In genomic region chr12:54397157-54397556, GRCh38 we compare ENCODE assay signal across 25 cellular contexts. TPM values are rescaled to one million over a fixed set of nuclear protein-coding genes. Genes with fewer than 3 reads are reported as not detected.
DNase-seq lines count a peak whose midpoint lies in the region; ATAC-seq and TF ChIP-seq lines count a peak whose summit lies in the region.
"Had no signal": no experiment of that assay in that cellular context is flagged by ENCODE, and none has a peak within 500 bp of the region (broad histone marks: within the 10 kb centered on the region; RNA-seq: fewer than 3 reads in every experiment).

No MANE protein-coding gene starts in this region.

- no peak for TF ChIP-seq CTCF in osteoblast (IDR thresholded peaks at IDR 0.05; ENCODE audit: extremely low read depth, low read depth, low read length)

- peak overlapping the region; percentile 43 for H3K27ac Mint-ChIP-seq in activated CD4-positive, alpha-beta T cell treated with anti-CD3 and anti-CD28 coated beads, Interleukin-2, amount 10 ng/mL, durations not matched to agents 24 days and 14 days
- H3K27ac Mint-ChIP-seq in CD4-positive, CD25-positive, alpha-beta regulatory T cell = peak overlapping the region in 2 of 3 donors; percentile 56 to 69
- H3K27ac Mint-ChIP-seq in dendritic cell treated with granulocyte-macrophage colony-stimulating factor and Interleukin-4, amounts not matched to agents 40 ng/mL and 50 ng/mL, for 4 days = peak overlapping the region; percentile 77

- H3K27me3 ChIP-seq in CD4-positive, CD25-positive, alpha-beta regulatory T cell (ENCODE audit: control insufficient read depth, insufficient read depth, low read length) = no peaks in the 10 kb centered on the region
- H3K27me3 ChIP-seq in osteoblast (ENCODE audit: insufficient read depth, low read length) = no peaks in the 10 kb centered on the region
- H3K27me3 ChIP-seq: BLaER1 had no signal

- no peak overlapping the region for H3K4me3 ChIP-seq in CD4-positive, CD25-positive, alpha-beta regulatory T cell (ENCODE audit: low read depth, low read length)
- H3K4me3 ChIP-seq in osteoblast (ENCODE audit: insufficient read depth, low read length) = no peak overlapping the region
- H3K4me3 ChIP-seq: BLaER1 had no signal

- H4K20me1 ChIP-seq in osteoblast (ENCODE audit: insufficient read depth, low read length) = peaks cover 57% of the 10 kb centered on the region

- no peak overlapping the region for H3K4me3 Mint-ChIP-seq in activated CD4-positive, alpha-beta T cell treated with anti-CD3 and anti-CD28 coated beads, Interleukin-2, amount 10 ng/mL, durations not matched to agents 24 days and 14 days
- no peak overlapping the region for H3K4me3 Mint-ChIP-seq in CD4-positive, CD25-positive, alpha-beta regulatory T cell
- H3K4me3 Mint-ChIP-seq in dendritic cell treated with granulocyte-macrophage colony-stimulating factor and Interleukin-4, amounts not matched to agents 40 ng/mL and 50 ng/mL, for 4 days = no peak overlapping the region
- H3K4me3 Mint-ChIP-seq: CD4-positive, alpha-beta memory T cell had no signal

- peaks cover 18% of the 10 kb centered on the region for H3K4me1 Mint-ChIP-seq in activated CD4-positive, alpha-beta T cell treated with anti-CD3 and anti-CD28 coated beads, Interleukin-2, amount 10 ng/mL, durations not matched to agents 24 days and 14 days
- H3K4me1 Mint-ChIP-seq in CD4-positive, CD25-positive, alpha-beta regulatory T cell = peaks cover 0 to 25% (median 11%) of the 10 kb centered on the region in 4 donors
- H3K4me1 Mint-ChIP-seq in dendritic cell treated with granulocyte-macrophage colony-stimulating factor and Interleukin-4, amounts not matched to agents 40 ng/mL and 50 ng/mL, for 4 days (ENCODE audit: low read depth) = peaks cover 71% of the 10 kb centered on the region

- DNase-seq in activated CD4-positive, alpha-beta T cell treated with anti-CD3 and anti-CD28 coated beads, Interleukin-2, amount 10 ng/mL, durations not matched to agents 24 days and 14 days = no peak
- no peak for DNase-seq in activated CD4-positive, alpha-beta T cell treated with anti-CD3 and anti-CD28 coated beads, Interleukin-2, amount 50 U/mL, for 48 hours
- no peak for DNase-seq in CD4-positive, CD25-positive, alpha-beta regulatory T cell
- DNase-seq in osteoblast (ENCODE audit: insufficient read length, low spot score, missing footprints) (peak; percentile 11), NAMALWA (ENCODE audit: low spot score) (no peak), mucosa of gallbladder (ENCODE audit: low spot score) (no peak)
- no peak for DNase-seq in activated CD4-positive, CD25-positive, alpha-beta regulatory T cell treated with anti-CD3 and anti-CD28 coated beads, Interleukin-2, amount 50 U/mL, for 72 hours
- DNase-seq: ACHN, Caco-2, DMS 273 treated with DMSO at 0.1 percent for 48 hours, DMS79 treated with DMSO at 0.1 percent for 48 hours, Kasumi-1, NCI-H1417, NCI-H1694 treated with DMSO at 0.1 percent for 48 hours, NCI-H446, NCI-H526, OCI-M1 had no signal

- H3K4me1 ChIP-seq in CD4-positive, CD25-positive, alpha-beta regulatory T cell (ENCODE audit: control insufficient read depth, insufficient read depth, low read length, poor library complexity, severe bottlenecking) = no peaks in the 10 kb centered on the region
- no peaks in the 10 kb centered on the region for H3K4me1 ChIP-seq in osteoblast (ENCODE audit: insufficient read depth, low read length)
- H3K4me1 ChIP-seq: Caco-2 had no signal

- H3K9me3 ChIP-seq in CD4-positive, CD25-positive, alpha-beta regulatory T cell (ENCODE audit: control insufficient read depth in 2 of 2, low read length in 2 of 2) = no peaks in the 10 kb centered on the region
- no peaks in the 10 kb centered on the region for H3K9me3 ChIP-seq in osteoblast (ENCODE audit: low read depth, low read length)
- H3K9me3 ChIP-seq: BLaER1, Caco-2 had no signal

- H2AFZ ChIP-seq in osteoblast (ENCODE audit: low read length) = no peak overlapping the region

- no peak for ATAC-seq in CD4-positive, CD25-positive, alpha-beta regulatory T cell (ENCODE audit: low read depth in 2 of 2)
- ATAC-seq: HCT116, Right ventricle myocardium inferior had no signal

- intact Hi-C loops in activated CD4-positive, alpha-beta T cell treated with anti-CD3 and anti-CD28 coated beads, Interleukin-2, amount 10 ng/mL, durations not matched to agents 24 days and 14 days (cut with micrococcal nuclease) = no loop called here
- intact Hi-C loops in dendritic cell treated with granulocyte-macrophage colony-stimulating factor and Interleukin-4, amounts not matched to agents 40 ng/mL and 50 ng/mL, for 4 days (cut with micrococcal nuclease) = loop anchor here (10.0 kb wide), 1 partner anchor 98 kb away; the partner anchor contains the start of gene NCKAP1L

- H3K9me3 Mint-ChIP-seq in activated CD4-positive, alpha-beta T cell treated with anti-CD3 and anti-CD28 coated beads, Interleukin-2, amount 10 ng/mL, durations not matched to agents 24 days and 14 days = no peaks in the 10 kb centered on the region
- H3K9me3 Mint-ChIP-seq in CD4-positive, CD25-positive, alpha-beta regulatory T cell = no peaks in the 10 kb centered on the region
- H3K9me3 Mint-ChIP-seq in dendritic cell treated with granulocyte-macrophage colony-stimulating factor and Interleukin-4, amounts not matched to agents 40 ng/mL and 50 ng/mL, for 4 days = no peaks in the 10 kb centered on the region
- H3K9me3 Mint-ChIP-seq: CD4-positive, alpha-beta memory T cell had no signal

- peaks cover 4% of the 10 kb centered on the region for H3K79me2 ChIP-seq in osteoblast (ENCODE audit: insufficient read depth, low read length)

- peaks cover 69% of the 10 kb centered on the region for H3K36me3 ChIP-seq in CD4-positive, CD25-positive, alpha-beta regulatory T cell (ENCODE audit: control insufficient read depth, insufficient read depth, low read length)
- H3K36me3 ChIP-seq in osteoblast (ENCODE audit: insufficient read depth, low read length) = peaks cover 95% of the 10 kb centered on the region

- H3K4me2 ChIP-seq in osteoblast (ENCODE audit: insufficient read depth, low read length) = no peak overlapping the region
- H3K4me2 ChIP-seq: BLaER1 had no signal

- H3K27me3 Mint-ChIP-seq in activated CD4-positive, alpha-beta T cell treated with anti-CD3 and anti-CD28 coated beads, Interleukin-2, amount 10 ng/mL, durations not matched to agents 24 days and 14 days = no peaks in the 10 kb centered on the region
- H3K27me3 Mint-ChIP-seq in CD4-positive, CD25-positive, alpha-beta regulatory T cell = no peaks in the 10 kb centered on the region
- H3K27me3 Mint-ChIP-seq in dendritic cell treated with granulocyte-macrophage colony-stimulating factor and Interleukin-4, amounts not matched to agents 40 ng/mL and 50 ng/mL, for 4 days = no peaks in the 10 kb centered on the region
- H3K27me3 Mint-ChIP-seq: CD4-positive, alpha-beta memory T cell had no signal

- H3K27ac ChIP-seq in CD4-positive, CD25-positive, alpha-beta regulatory T cell (ENCODE audit: insufficient read depth, low read length, poor library complexity, severe bottlenecking) = no peak overlapping the region
- no peak overlapping the region for H3K27ac ChIP-seq in osteoblast (ENCODE audit: low read depth, low read length)
- H3K27ac ChIP-seq: 22Rv1, BLaER1 had no signal

- H3K36me3 Mint-ChIP-seq in activated CD4-positive, alpha-beta T cell treated with anti-CD3 and anti-CD28 coated beads, Interleukin-2, amount 10 ng/mL, durations not matched to agents 24 days and 14 days (ENCODE audit: low read depth) = peaks cover 63% of the 10 kb centered on the region
- H3K36me3 Mint-ChIP-seq in CD4-positive, CD25-positive, alpha-beta regulatory T cell = peaks cover 54% of the 10 kb centered on the region
- H3K36me3 Mint-ChIP-seq in dendritic cell treated with granulocyte-macrophage colony-stimulating factor and Interleukin-4, amounts not matched to agents 40 ng/mL and 50 ng/mL, for 4 days (ENCODE audit: low read depth) = peaks cover 89% of the 10 kb centered on the region

RNA-seq across cellular contexts. Expression of gene ZNF385A, which starts 12.6 kb away (rescaled TPM):
- total RNA-seq in activated CD4-positive, alpha-beta T cell treated with anti-CD3 and anti-CD28 coated beads, Interleukin-2, amount 10 ng/mL, durations not matched to agents 24 days and 14 days = 0.84 and 1.2 TPM in 2 replicates
- total RNA-seq in CD4-positive, CD25-positive, alpha-beta regulatory T cell = 0.86 TPM
- polyA plus RNA-seq in CD4-positive, CD25-positive, alpha-beta regulatory T cell = under 1 TPM in 2 of 4 donors, not detected in 2; 0.14 to 0.17 TPM
- total RNA-seq in osteoblast = 0.72 and 0.88 TPM in 2 replicates
- 11.4 TPM for total RNA-seq in mucosa of gallbladder
- polyA plus RNA-seq: CD4-positive, alpha-beta memory T cell had no signal

RNA-seq across cellular contexts. Expression of gene ITGA5, which starts 21.9 kb away (rescaled TPM):
- total RNA-seq in activated CD4-positive, alpha-beta T cell treated with anti-CD3 and anti-CD28 coated beads, Interleukin-2, amount 10 ng/mL, durations not matched to agents 24 days and 14 days = 43.9 and 48.0 TPM in 2 replicates
- 57.4 TPM for total RNA-seq in CD4-positive, CD25-positive, alpha-beta regulatory T cell
- polyA plus RNA-seq in CD4-positive, CD25-positive, alpha-beta regulatory T cell = 10 to 100 TPM; 18.6 to 31.8 (median 23.7) TPM
- total RNA-seq in osteoblast = 336 and 401 TPM in 2 replicates
- 39.3 TPM for total RNA-seq in mucosa of gallbladder

RNA-seq across cellular contexts. Expression of gene GPR84, which starts 32.9 kb away (rescaled TPM):
- 1.5 TPM in 2 replicates for total RNA-seq in activated CD4-positive, alpha-beta T cell treated with anti-CD3 and anti-CD28 coated beads, Interleukin-2, amount 10 ng/mL, durations not matched to agents 24 days and 14 days
- not detected for total RNA-seq in CD4-positive, CD25-positive, alpha-beta regulatory T cell
- polyA plus RNA-seq in CD4-positive, CD25-positive, alpha-beta regulatory T cell = not detected
- 0.36 TPM in 1 of 2 replicates, not detected in the other for total RNA-seq in osteoblast
- total RNA-seq in mucosa of gallbladder = 1.8 TPM
- total RNA-seq: Caco-2, H1, MCF 10A had no signal
- polyA plus RNA-seq: CD4-positive, alpha-beta memory T cell had no signal
